8 cellular contexts compared by ENCODE assay signal in genomic region chr1:213051127-213051880, GRCh38. TPM values are rescaled to one million over a fixed set of nuclear protein-coding genes. Genes with fewer than 3 reads are reported as not detected.
A peak's percentile ranks its signal among the peaks of the same experiment; 100 is the strongest.
DNase-seq lines count a peak whose midpoint lies in the region; ATAC-seq and TF ChIP-seq lines count a peak whose summit lies in the region.

TSS of gene RPS6KC1 (plus strand) at chr1:213051241. CDS start at chr1:213051405, 164 bp downstream.

- H3K9me3 ChIP-seq in CD4-positive, alpha-beta T cell (ENCODE audit: control insufficient read depth, low read length) = no peaks in the 10 kb centered on the region
- H3K9me3 ChIP-seq in ectodermal cell (ENCODE audit: control insufficient read depth, low read length) (no peaks in the 10 kb centered on the region), lung (ENCODE audit: control insufficient read depth in 2 of 2, insufficient read depth in 1 of 2, low read length in 1 of 2) (no peaks in the 10 kb centered on the region)

- H3K9me3 Mint-ChIP-seq in CD4-positive, alpha-beta T cell = peaks cover 3% of the 10 kb centered on the region
- H3K9me3 Mint-ChIP-seq in activated CD4-positive, alpha-beta memory T cell treated with anti-CD3 and anti-CD28 coated beads, Interleukin-2, amount 10 ng/mL, durations not matched to agents 7 days and 5 days = peaks cover 9% of the 10 kb centered on the region

- POLR2A ChIA-PET in CD4-positive, alpha-beta T cell (lab: Charles Lee) = interaction anchor here (0.7 to 1.3 kb wide), 4 partner anchors 31 to 260 kb away, joined by 3 to 5 read pairs (median 4); partner anchors contain the start of genes NSL1 and TATDN3
- POLR2A ChIA-PET in activated CD4-positive, alpha-beta memory T cell treated with anti-CD3 and anti-CD28 coated beads, Interleukin-2, amount 10 ng/mL, durations not matched to agents 7 days and 5 days (lab: Charles Lee) = interaction anchor here (0.6 to 2.5 kb wide), 8 partner anchors 10 to 484 kb away, joined by 3 to 12 read pairs (median 4); partner anchors contain the start of genes ANGEL2, NSL1 and TATDN3

- peak; percentile 69 to 83 (median 74) for DNase-seq in CD4-positive, alpha-beta T cell
- DNase-seq in NCI-H82 (lab: John Stamatoyannopoulos, UW) = peak; percentile 95
- DNase-seq in activated CD4-positive, alpha-beta memory T cell treated with anti-CD3 and anti-CD28 coated beads, Interleukin-2, amount 10 ng/mL, durations not matched to agents 7 days and 5 days = peak; percentile 86
- peak; percentile 89 for DNase-seq in lung (ENCODE audit: low spot score)
- peak; percentile 77 to 84 (median 78) for DNase-seq in stimulated activated CD4-positive, alpha-beta T cell treated with anti-CD3 and anti-CD28 coated beads, TNF-alpha, amount 100 ng/mL, for 24 hours (ENCODE audit: low read depth in 3 of 3)

- peak within 1 kb of the TSS; percentile 50 for H3K27ac ChIP-seq in CD4-positive, alpha-beta T cell (ENCODE audit: low read depth, low read length)
- H3K27ac ChIP-seq in ectodermal cell (ENCODE audit: insufficient read depth, low read depth, low read length, poor library complexity, severe bottlenecking) = no peak within 1 kb of the TSS
- peak within 1 kb of the TSS; percentile 82 to 83 for H3K27ac ChIP-seq in lung (ENCODE audit: low read depth in 1 of 2, low read length in 1 of 2)

- TF ChIP-seq CTCF in CD4-positive, alpha-beta T cell (IDR thresholded peaks at IDR 0.05) = no peak
- no peak for TF ChIP-seq CTCF in lung (IDR thresholded peaks at IDR 0.05; ENCODE audit: control extremely low read depth, extremely low read depth)

- 1% methylated on average over 42 of the region's 42 CpGs for WGBS in ectodermal cell, 2 experiments
- WGBS in lung, 2 donors = 0 to 1% methylated on average over 38 to 42 of the region's 42 CpGs

- intact Hi-C loops in CD4-positive, alpha-beta T cell (cut with DNase I, micrococcal nuclease) = loop anchor here (1.0 to 2.0 kb wide), 2 partner anchors 36 to 193 kb away; partner anchors contain the start of genes ANGEL2 (in 1 of the 2) and FLVCR1 (in 1 of the 2)

- peaks cover 7% of the 10 kb centered on the region for H3K27me3 ChIP-seq in CD4-positive, alpha-beta T cell (ENCODE audit: control insufficient read depth, insufficient read depth, low read length)
- H3K27me3 ChIP-seq in ectodermal cell (ENCODE audit: control insufficient read depth, insufficient read depth, low read length, poor library complexity, severe bottlenecking) (no peaks in the 10 kb centered on the region), lung (ENCODE audit: control insufficient read depth, insufficient read depth) (no peaks in the 10 kb centered on the region)

- H3K4me1 Mint-ChIP-seq in CD4-positive, alpha-beta T cell (ENCODE audit: low read depth) = peaks cover 39% of the 10 kb centered on the region
- H3K4me1 Mint-ChIP-seq in activated CD4-positive, alpha-beta memory T cell treated with anti-CD3 and anti-CD28 coated beads, Interleukin-2, amount 10 ng/mL, durations not matched to agents 7 days and 5 days = peaks cover 32% of the 10 kb centered on the region

- peak within 1 kb of the TSS; percentile 84 for H3K27ac Mint-ChIP-seq in CD4-positive, alpha-beta T cell
- H3K27ac Mint-ChIP-seq in activated CD4-positive, alpha-beta memory T cell treated with anti-CD3 and anti-CD28 coated beads, Interleukin-2, amount 10 ng/mL, durations not matched to agents 7 days and 5 days = peak within 1 kb of the TSS; percentile 85

- CTCF ChIA-PET in CD4-positive, alpha-beta T cell (lab: Charles Lee) = interaction anchor here (0.9 kb wide), 1 partner anchor 37 kb away, joined by 3 read pairs; no protein-coding TSS in a partner anchor
- CTCF ChIA-PET in activated CD4-positive, alpha-beta memory T cell treated with anti-CD3 and anti-CD28 coated beads, Interleukin-2, amount 10 ng/mL, durations not matched to agents 7 days and 5 days (lab: Charles Lee) = interaction anchor here (0.5 to 1.8 kb wide), 6 partner anchors 10 to 233 kb away, joined by 3 to 7 read pairs (median 4); no protein-coding TSS in a partner anchor

- H3K27me3 Mint-ChIP-seq in CD4-positive, alpha-beta T cell = peaks cover 26% of the 10 kb centered on the region
- no peaks in the 10 kb centered on the region for H3K27me3 Mint-ChIP-seq in activated CD4-positive, alpha-beta memory T cell treated with anti-CD3 and anti-CD28 coated beads, Interleukin-2, amount 10 ng/mL, durations not matched to agents 7 days and 5 days

- peak within 1 kb of the TSS; percentile 90 for H3K4me3 Mint-ChIP-seq in CD4-positive, alpha-beta T cell
- H3K4me3 Mint-ChIP-seq in activated CD4-positive, alpha-beta memory T cell treated with anti-CD3 and anti-CD28 coated beads, Interleukin-2, amount 10 ng/mL, durations not matched to agents 7 days and 5 days = peak within 1 kb of the TSS; percentile 89

- H3K36me3 ChIP-seq in ectodermal cell (ENCODE audit: control insufficient read depth, insufficient read depth, low read length) (no peaks in the 10 kb centered on the region), lung (ENCODE audit: control insufficient read depth in 2 of 2, insufficient read depth in 2 of 2, low read length in 2 of 2) (no peaks in the 10 kb centered on the region)

- H3K4me3 ChIP-seq in ectodermal cell (ENCODE audit: insufficient read depth, low read depth, low read length) (peak within 1 kb of the TSS; percentile 65), lung (peak within 1 kb of the TSS; percentile 84)

- H3K36me3 Mint-ChIP-seq in CD4-positive, alpha-beta T cell (ENCODE audit: low read depth) = peaks cover 14% of the 10 kb centered on the region
- peaks cover 18% of the 10 kb centered on the region for H3K36me3 Mint-ChIP-seq in activated CD4-positive, alpha-beta memory T cell treated with anti-CD3 and anti-CD28 coated beads, Interleukin-2, amount 10 ng/mL, durations not matched to agents 7 days and 5 days (ENCODE audit: low read depth)

- H3K4me1 ChIP-seq in ectodermal cell (ENCODE audit: control insufficient read depth, insufficient read depth, low read length) (no peaks in the 10 kb centered on the region), lung (ENCODE audit: control insufficient read depth in 2 of 2, insufficient read depth in 2 of 2, low read length in 2 of 2) (peaks cover 3 to 10% of the 10 kb centered on the region in 2 donors)

- peak; percentile 97 for ATAC-seq in CD4-positive, alpha-beta T cell (ENCODE audit: poor library complexity)
- ATAC-seq in GM19397 (IDR thresholded peaks at IDR 0.05; ENCODE audit: unreplicated experiment) = peak; percentile 99
- ATAC-seq in HG03565 (IDR thresholded peaks at IDR 0.05; ENCODE audit: unreplicated experiment) = peak; percentile 93
- ATAC-seq in lung (ENCODE audit: insufficient read depth, low FRiP score) = peak; percentile 99

RNA-seq across cellular contexts. Expression of gene RPS6KC1, which starts in this region (rescaled TPM):
- total RNA-seq in CD4-positive, alpha-beta T cell = 1 to 10 TPM; 6.2 to 7.0 TPM
- 10 to 100 TPM; 12.3 to 12.6 TPM for total RNA-seq in activated CD4-positive, alpha-beta memory T cell treated with anti-CD3 and anti-CD28 coated beads, Interleukin-2, amount 10 ng/mL, durations not matched to agents 7 days and 5 days
- polyA plus RNA-seq in ectodermal cell (2013, experiment 1 of 4) = 18.8 TPM
- polyA plus RNA-seq in ectodermal cell (2013, experiment 2 of 4) = 18.7 TPM
- polyA plus RNA-seq in ectodermal cell (2013, experiment 3 of 4) = 13.1 TPM
- 14.1 TPM for polyA plus RNA-seq in ectodermal cell (2013, experiment 4 of 4)
- total RNA-seq in lung = 10 to 100 TPM; 14.7 to 41.6 TPM
- polyA plus RNA-seq in lung = 1 to 10 TPM; 2.9 to 7.6 TPM
